In the genomic region with DNA sequence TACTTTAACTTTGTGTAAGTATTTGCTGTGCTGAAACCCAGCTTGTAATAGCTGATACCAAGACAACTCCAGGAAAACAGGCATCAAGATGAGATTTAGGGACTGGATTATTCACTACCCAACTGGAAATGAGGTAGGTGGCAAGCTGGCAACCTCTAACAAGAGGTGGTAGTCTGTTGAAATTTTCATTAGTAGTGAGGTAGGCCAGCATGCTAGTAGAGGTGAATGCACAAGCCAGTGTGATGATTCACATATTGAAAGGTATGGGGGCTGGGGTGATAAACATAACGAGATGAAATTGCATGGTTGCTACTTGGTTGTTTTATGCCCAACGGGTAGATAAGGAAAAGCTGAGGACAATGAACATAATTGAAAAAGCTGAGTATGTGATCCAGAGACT, we compare ENCODE assay signal across 23 cellular contexts. TPM values are rescaled to one million over a fixed set of nuclear protein-coding genes. Genes with fewer than 3 reads are reported as not detected.
DNase-seq lines count a peak whose midpoint lies in the region; ATAC-seq and TF ChIP-seq lines count a peak whose summit lies in the region.
"Had no signal": no experiment of that assay in that cellular context is flagged by ENCODE, and none has a peak within 500 bp of the region (broad histone marks: within the 10 kb centered on the region; RNA-seq: fewer than 3 reads in every experiment).

No MANE protein-coding gene starts in this region.

- peak; percentile 83 for ATAC-seq in RWPE2 (ENCODE audit: low read depth)
- ATAC-seq in foreskin keratinocyte = peak; percentile 56

- peaks cover 6% of the 10 kb centered on the region for H3K9me3 Mint-ChIP-seq in endodermal cell

- H3K27me3 Mint-ChIP-seq in endodermal cell (ENCODE audit: insufficient read depth) = no peaks in the 10 kb centered on the region

- peak; percentile 20 for DNase-seq in Karpas-422
- DNase-seq in RWPE2 (ENCODE audit: low spot score) = no peak
- DNase-seq in epithelial cell of esophagus (ENCODE audit: low read depth) = peak; percentile 69
- peak in 1 of 2 donors; percentile 49 for DNase-seq in foreskin keratinocyte
- DNase-seq in activated gamma-delta T cell (lab: John Stamatoyannopoulos, UW) = no peak
- DNase-seq in stimulated activated naive CD4-positive, alpha-beta T cell treated with Interleukin-2 at 50 U/mL for 16 hours (lab: John Stamatoyannopoulos, UW) = no peak
- DNase-seq in endodermal cell = no peak
- no peak for DNase-seq in NCI-H1105 (lab: John Stamatoyannopoulos, UW)
- DNase-seq: C1 segment of cervical spinal cord; Calu3; CD4-positive, alpha-beta memory T cell; COR-L47; DMS53; DMS79 treated with DMSO at 0.1 percent for 48 hours; GF-D8; GOT3; HFFc6 had no signal

- H3K4me3 ChIP-seq in Karpas-422 (ENCODE audit: low read length) (no peak overlapping the region), RWPE2 (ENCODE audit: severe bottlenecking) (no peak overlapping the region), epithelial cell of esophagus (ENCODE audit: low read length) (no peak overlapping the region), endodermal cell (ENCODE audit: low read length) (no peak overlapping the region)
- H3K4me3 ChIP-seq: HAP-1 had no signal

- no peaks in the 10 kb centered on the region for H3K9me2 ChIP-seq in Karpas-422 (replicated peaks; ENCODE audit: insufficient read depth, low read length)

- H3K27me3 ChIP-seq in Karpas-422 (ENCODE audit: low read length) = no peaks in the 10 kb centered on the region
- H3K27me3 ChIP-seq in RWPE2 (ENCODE audit: insufficient read depth, poor library complexity, severe bottlenecking) = no peaks in the 10 kb centered on the region
- H3K27me3 ChIP-seq in foreskin keratinocyte = no peaks in the 10 kb centered on the region
- no peaks in the 10 kb centered on the region for H3K27me3 ChIP-seq in endodermal cell (ENCODE audit: control insufficient read depth, insufficient read depth, low read length, poor library complexity, severe bottlenecking)

- no peak overlapping the region for H3K4me3 Mint-ChIP-seq in endodermal cell
- H3K4me3 Mint-ChIP-seq: HFFc6 had no signal

- H3K9ac ChIP-seq in Karpas-422 (ENCODE audit: low read length) (no peak overlapping the region), endodermal cell (ENCODE audit: extremely low read depth, low read length, poor library complexity, severe bottlenecking) (no peak overlapping the region)

- TF ChIP-seq CTCF in RWPE2 (IDR thresholded peaks at IDR 0.05; ENCODE audit: poor library complexity, severe bottlenecking) (no peak), epithelial cell of esophagus (IDR thresholded peaks at IDR 0.05; ENCODE audit: insufficient read depth, low read depth, low read length, missing control alignments) (no peak), foreskin keratinocyte (conservative IDR thresholded peaks at IDR 0.05) (no peak), endodermal cell (conservative IDR thresholded peaks at IDR 0.05) (no peak)

- no peaks in the 10 kb centered on the region for H3K36me3 Mint-ChIP-seq in endodermal cell (ENCODE audit: low read depth)
- H3K36me3 Mint-ChIP-seq: CD4-positive, alpha-beta memory T cell had no signal

- H4K20me1 ChIP-seq in Karpas-422 (ENCODE audit: insufficient read depth, low read depth, low read length) = no peaks in the 10 kb centered on the region

- H3K27ac ChIP-seq in Karpas-422 (ENCODE audit: low read length) (no peak overlapping the region), RWPE2 (ENCODE audit: poor library complexity, severe bottlenecking) (no peak overlapping the region), foreskin keratinocyte (no peak overlapping the region), endodermal cell (ENCODE audit: low read depth, low read length) (no peak overlapping the region)

- H3K4me1 Mint-ChIP-seq in endodermal cell = peaks cover 13% of the 10 kb centered on the region

- H3K4me1 ChIP-seq in Karpas-422 (ENCODE audit: low read length) = no peaks in the 10 kb centered on the region
- peaks cover 7% of the 10 kb centered on the region for H3K4me1 ChIP-seq in RWPE2 (ENCODE audit: insufficient read depth, poor library complexity, severe bottlenecking)
- H3K4me1 ChIP-seq in foreskin keratinocyte = no peaks in the 10 kb centered on the region
- peaks cover 8% of the 10 kb centered on the region for H3K4me1 ChIP-seq in endodermal cell (ENCODE audit: control insufficient read depth, insufficient read depth, low read length)
- H3K4me1 ChIP-seq: HAP-1 had no signal

- no peak overlapping the region for H2AFZ ChIP-seq in Karpas-422 (ENCODE audit: low read length)

- H3K27ac Mint-ChIP-seq in endodermal cell = no peak overlapping the region
- H3K27ac Mint-ChIP-seq: CD4-positive, alpha-beta memory T cell; HFFc6 had no signal

- no peaks in the 10 kb centered on the region for H3K79me2 ChIP-seq in Karpas-422 (ENCODE audit: low read length)

- WGBS in endodermal cell (ENCODE audit: insufficient coverage in 1 of 2, insufficient read length in 1 of 2), 2 experiments = 86 to 97% methylated on average over 2 of the region's 2 CpGs

- no peak overlapping the region for H3K4me2 ChIP-seq in Karpas-422 (ENCODE audit: low read depth, low read length, poor library complexity, severe bottlenecking)

- no peaks in the 10 kb centered on the region for H3K36me3 ChIP-seq in Karpas-422 (ENCODE audit: insufficient read depth, low read length)
- no peaks in the 10 kb centered on the region for H3K36me3 ChIP-seq in RWPE2 (ENCODE audit: low read depth)
- H3K36me3 ChIP-seq in endodermal cell (ENCODE audit: control insufficient read depth, insufficient read depth, low read length) = no peaks in the 10 kb centered on the region
- H3K36me3 ChIP-seq: HAP-1 had no signal

- H3K9me3 ChIP-seq in Karpas-422 (ENCODE audit: low read length) (no peaks in the 10 kb centered on the region), RWPE2 (ENCODE audit: severe bottlenecking) (no peaks in the 10 kb centered on the region), endodermal cell (ENCODE audit: control insufficient read depth, low read length) (no peaks in the 10 kb centered on the region)
- H3K9me3 ChIP-seq: HAP-1 had no signal

RNA-seq across cellular contexts. Expression of gene TMPRSS11D, which starts 8.5 kb away (rescaled TPM):
- total RNA-seq in Karpas-422 (2014; rRNA removed; shearing (Covaris generic); ENCODE audit: low replicate concordance) = not detected in 2 replicates
- total RNA-seq in foreskin keratinocyte (0.17 and 0.99 TPM in 2 replicates), endodermal cell (not detected)
- polyA plus RNA-seq in foreskin keratinocyte = 0.20 and 0.54 TPM in 2 replicates
- polyA plus RNA-seq in endodermal cell (2013, experiment 1 of 2) = not detected
- polyA plus RNA-seq in endodermal cell (2013, experiment 2 of 2) = not detected
- total RNA-seq: A172; A673; Calu3; CD4-positive, alpha-beta memory T cell; Daoy; G401; HFFc6 had no signal
- polyA plus RNA-seq: BJ; CD4-positive, alpha-beta memory T cell had no signal

Comparison
In these comparisons a context has a peak if more than half of its experiments do, and no peak if none do; other contexts are left out.
1. DNase-seq: peak in Karpas-422 (single experiment) and epithelial cell of esophagus (single experiment); none in RWPE2 (single experiment), activated gamma-delta T cell (single experiment), stimulated activated naive CD4-positive, alpha-beta T cell treated with Interleukin-2 at 50 U/mL for 16 hours (single experiment), endodermal cell (single experiment) and NCI-H1105 (single experiment).